ENCODE assay signal across 8 cellular contexts in the genomic region with DNA sequence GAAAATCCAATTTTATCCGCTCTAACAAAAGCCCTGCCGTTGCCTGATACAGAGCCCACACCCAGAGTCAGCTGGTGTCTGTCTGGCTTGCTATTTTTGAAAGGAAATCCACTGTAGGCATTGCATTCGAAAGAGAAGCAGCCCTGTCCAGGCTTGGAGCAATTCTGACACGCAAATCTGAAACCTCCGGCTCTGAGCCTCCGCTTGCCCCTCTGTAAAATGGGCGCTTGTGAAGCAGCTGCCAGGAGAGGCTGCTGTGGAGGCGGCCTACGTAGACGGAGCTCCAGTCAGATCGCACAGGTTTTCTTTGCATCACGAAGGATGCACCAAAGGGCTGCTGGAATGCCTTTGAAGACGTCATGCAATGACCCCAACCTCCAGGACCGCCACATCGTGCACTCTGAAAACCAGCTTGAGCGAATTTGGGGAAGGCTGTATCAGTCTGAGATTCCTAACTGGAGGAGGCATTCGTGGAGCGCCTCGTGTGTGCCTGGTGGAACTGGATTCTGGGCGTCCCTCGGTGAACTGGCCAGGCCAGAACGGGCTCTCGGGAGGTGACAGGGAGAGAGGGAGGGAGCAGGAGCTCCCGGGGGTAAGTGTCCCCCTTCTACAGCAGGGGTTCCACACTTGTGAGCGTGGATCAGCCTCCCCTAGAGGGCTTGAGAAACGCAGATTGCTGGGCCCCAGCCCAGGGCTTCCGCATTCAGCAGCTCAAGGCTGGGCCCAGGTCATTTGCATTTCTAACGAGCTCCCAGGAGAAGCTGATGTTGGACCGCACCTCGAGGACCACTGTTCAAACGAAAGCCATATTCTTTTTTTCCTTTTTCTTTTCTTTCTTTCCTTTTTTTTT.
DNase-seq lines count a peak whose midpoint lies in the region; ATAC-seq and TF ChIP-seq lines count a peak whose summit lies in the region.

No MANE protein-coding gene starts in this region.

- no peaks in the 10 kb centered on the region; the same call in 1 of the 2 replicates for H3K4me1 ChIP-seq in HEK293 (ENCODE audit: control insufficient read depth, insufficient read depth, low read length)

- H3K27me3 Mint-ChIP-seq in nephron (ENCODE audit: low read depth), result peaks cover 15% of the 10 kb centered on the region

- peaks cover 4% of the 10 kb centered on the region for H3K36me3 Mint-ChIP-seq in nephron (ENCODE audit: low read depth)

- peak overlapping the region; percentile 85 to 93 (median 88) for H3K4me3 Mint-ChIP-seq in nephron

- H3K4me1 Mint-ChIP-seq in nephron, result peaks cover 6% of the 10 kb centered on the region

- H3K9me3 Mint-ChIP-seq in nephron, result peaks cover 10% of the 10 kb centered on the region

- CTCF ChIA-PET in HEK293 (lab: Yijun Ruan, JAX), result interaction anchor here (0.7 to 2.5 kb wide), 6 partner anchors 14 to 838 kb away, joined by 3 to 12 read pairs (median 7); a partner anchor contains a TSS

- H3K36me3 ChIP-seq in HEK293 (ENCODE audit: control insufficient read depth in 2 of 2, insufficient read depth in 1 of 2, low read length in 2 of 2), result no peaks in the 10 kb centered on the region

- DNase-seq in GM12865 (ENCODE audit: low read depth) (peak; percentile 90), T-helper 9 cell (peak; percentile 29), glomerular visceral epithelial cell (ENCODE audit: extremely low spot score) (no peak), HPDE6-E6E7 (ENCODE audit: extremely low spot score) (no peak)
- DNase-seq in NK-92 treated with Interleukin-12 subunit alpha and Interleukin-12 subunit beta, amount 100 ng/mL, for 24 hours (lab: John Stamatoyannopoulos, UW), result no peak

- H3K4me3 ChIP-seq in GM12865 (ENCODE audit: low read depth, low read length) (peak overlapping the region; percentile 66), HEK293 (ENCODE audit: low read depth, low read length) (no peak overlapping the region; the same call in 1 of the 2 replicates)

- POLR2A ChIA-PET in HEK293 (lab: Yijun Ruan, JAX), result interaction anchor here (0.8 to 1.6 kb wide), 6 partner anchors 12 to 367 kb away, joined by 3 to 11 read pairs (median 4); a partner anchor contains a TSS

- no peak overlapping the region; the same call in 1 of the 2 replicates for H3K27ac ChIP-seq in HEK293 (ENCODE audit: extremely low read depth, low read depth, low read length)

- H3K27ac Mint-ChIP-seq in nephron, result peak overlapping the region in 2 of 3 experiments; percentile 72 to 79

- ATAC-seq in esophagus mucosa, result peak; percentile 9

- TF ChIP-seq CTCF in GM12865 (IDR thresholded peaks at IDR 0.05; ENCODE audit: insufficient read depth, low read depth, low read length, missing control alignments) (peak; percentile 16), HEK293 (tag by site-specific recombination; IDR thresholded peaks at IDR 0.05) (no peak), nephron (IDR thresholded peaks at IDR 0.05; ENCODE audit: unreplicated experiment in 3 of 3) (no peak)

- H3K9me3 ChIP-seq in HEK293 (ENCODE audit: control insufficient read depth, insufficient read depth, low read depth, low read length), result no peaks in the 10 kb centered on the region

TF ChIP-seq in HEK293, 187 proteins besides CTCF, POLR2A, EP300 and RAD21:
- TF ChIP-seq ZSCAN30 (tag by site-specific recombination; IDR thresholded peaks at IDR 0.05), result 0 out of 2 replicates have a peak, but pooled peaks have one; percentile 14
- TF ChIP-seq ZNF433 (tag by site-specific recombination; IDR thresholded peaks at IDR 0.05; ENCODE audit: low read depth), result no peak
- TF ChIP-seq ZNF623 (tag by site-specific recombination; IDR thresholded peaks at IDR 0.05), result peak; percentile 10; the same call in 1 of the 2 replicates
- TF ChIP-seq, protein P1, sequence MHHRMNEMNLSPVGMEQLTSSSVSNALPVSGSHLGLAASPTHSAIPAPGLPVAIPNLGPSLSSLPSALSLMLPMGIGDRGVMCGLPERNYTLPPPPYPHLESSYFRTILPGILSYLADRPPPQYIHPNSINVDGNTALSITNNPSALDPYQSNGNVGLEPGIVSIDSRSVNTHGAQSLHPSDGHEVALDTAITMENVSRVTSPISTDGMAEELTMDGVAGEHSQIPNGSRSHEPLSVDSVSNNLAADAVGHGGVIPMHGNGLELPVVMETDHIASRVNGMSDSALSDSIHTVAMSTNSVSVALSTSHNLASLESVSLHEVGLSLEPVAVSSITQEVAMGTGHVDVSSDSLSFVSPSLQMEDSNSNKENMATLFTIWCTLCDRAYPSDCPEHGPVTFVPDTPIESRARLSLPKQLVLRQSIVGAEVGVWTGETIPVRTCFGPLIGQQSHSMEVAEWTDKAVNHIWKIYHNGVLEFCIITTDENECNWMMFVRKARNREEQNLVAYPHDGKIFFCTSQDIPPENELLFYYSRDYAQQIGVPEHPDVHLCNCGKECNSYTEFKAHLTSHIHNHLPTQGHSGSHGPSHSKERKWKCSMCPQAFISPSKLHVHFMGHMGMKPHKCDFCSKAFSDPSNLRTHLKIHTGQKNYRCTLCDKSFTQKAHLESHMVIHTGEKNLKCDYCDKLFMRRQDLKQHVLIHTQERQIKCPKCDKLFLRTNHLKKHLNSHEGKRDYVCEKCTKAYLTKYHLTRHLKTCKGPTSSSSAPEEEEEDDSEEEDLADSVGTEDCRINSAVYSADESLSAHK (tag by site-specific recombination; IDR thresholded peaks at IDR 0.05), result 0 out of 2 replicates have a peak, but pooled peaks have one; percentile 17
- TF ChIP-seq, protein P2, sequence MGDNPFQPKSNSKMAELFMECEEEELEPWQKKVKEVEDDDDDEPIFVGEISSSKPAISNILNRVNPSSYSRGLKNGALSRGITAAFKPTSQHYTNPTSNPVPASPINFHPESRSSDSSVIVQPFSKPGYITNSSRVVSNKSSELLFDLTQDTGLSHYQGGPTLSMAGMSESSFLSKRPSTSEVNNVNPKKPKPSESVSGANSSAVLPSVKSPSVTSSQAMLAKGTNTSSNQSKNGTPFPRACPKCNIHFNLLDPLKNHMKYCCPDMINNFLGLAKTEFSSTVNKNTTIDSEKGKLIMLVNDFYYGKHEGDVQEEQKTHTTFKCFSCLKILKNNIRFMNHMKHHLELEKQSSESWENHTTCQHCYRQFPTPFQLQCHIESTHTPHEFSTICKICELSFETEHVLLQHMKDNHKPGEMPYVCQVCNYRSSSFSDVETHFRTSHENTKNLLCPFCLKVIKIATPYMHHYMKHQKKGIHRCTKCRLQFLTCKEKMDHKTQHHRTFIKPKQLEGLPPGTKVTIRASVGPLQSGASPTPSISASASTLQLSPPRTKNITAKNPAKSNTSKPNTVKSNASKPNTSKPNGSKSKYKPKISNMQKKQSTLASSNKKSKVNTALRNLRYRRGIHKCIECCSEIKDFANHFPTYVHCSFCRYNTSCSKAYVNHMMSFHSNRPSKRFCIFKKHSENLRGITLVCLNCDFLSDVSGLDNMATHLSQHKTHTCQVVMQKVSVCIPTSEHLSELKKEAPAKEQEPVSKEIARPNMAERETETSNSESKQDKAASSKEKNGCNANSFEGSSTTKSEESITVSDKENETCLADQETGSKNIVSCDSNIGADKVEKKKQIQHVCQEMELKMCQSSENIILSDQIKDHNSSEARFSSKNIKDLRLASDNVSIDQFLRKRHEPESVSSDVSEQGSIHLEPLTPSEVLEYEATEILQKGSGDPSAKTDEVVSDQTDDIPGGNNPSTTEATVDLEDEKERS (tag by site-specific recombination; IDR thresholded peaks at IDR 0.05), result 0 out of 2 replicates have a peak, but pooled peaks have one; percentile 48
- TF ChIP-seq, protein P3, sequence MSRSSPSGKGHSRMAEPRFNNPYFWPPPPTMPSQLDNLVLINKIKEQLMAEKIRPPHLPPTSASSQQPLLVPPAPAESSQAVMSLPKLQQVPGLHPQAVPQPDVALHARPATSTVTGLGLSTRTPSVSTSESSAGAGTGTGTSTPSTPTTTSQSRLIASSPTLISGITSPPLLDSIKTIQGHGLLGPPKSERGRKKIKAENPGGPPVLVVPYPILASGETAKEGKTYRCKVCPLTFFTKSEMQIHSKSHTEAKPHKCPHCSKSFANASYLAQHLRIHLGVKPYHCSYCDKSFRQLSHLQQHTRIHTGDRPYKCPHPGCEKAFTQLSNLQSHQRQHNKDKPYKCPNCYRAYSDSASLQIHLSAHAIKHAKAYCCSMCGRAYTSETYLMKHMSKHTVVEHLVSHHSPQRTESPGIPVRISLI (tag by site-specific recombination; IDR thresholded peaks at IDR 0.05), result 0 out of 2 replicates have a peak, but pooled peaks have one; percentile 25
- no peak for TF ChIP-seq ZNF24 (tag by site-specific recombination; IDR thresholded peaks at IDR 0.05)
TF ChIP-seq in HEK293: peak in this region for 5.

Comparison
In these comparisons a context has a peak if more than half of its experiments do, and no peak if none do; other contexts are left out.
1. DNase-seq: peak in GM12865 (single experiment) and T-helper 9 cell (single experiment); none in glomerular visceral epithelial cell (single experiment), NK-92 treated with Interleukin-12 subunit alpha and Interleukin-12 subunit beta, amount 100 ng/mL, for 24 hours (single experiment) and HPDE6-E6E7 (single experiment).